Comparison of ENCODE assay signal across 8 cellular contexts in genomic region chr1:167221804-167222610, GRCh38. TPM values are rescaled to one million over a fixed set of nuclear protein-coding genes. Genes with fewer than 3 reads are reported as not detected.
DNase-seq lines count a peak whose midpoint lies in the region; ATAC-seq and TF ChIP-seq lines count a peak whose summit lies in the region.

No MANE protein-coding gene starts in this region.

- H3K4me2 ChIP-seq in fibroblast of lung (ENCODE audit: extremely low read depth, insufficient read depth, low read length): peak overlapping the region; percentile 97

- intact Hi-C loops in natural killer cell (cut with micrococcal nuclease): loop anchor here (2.0 to 5.0 kb wide), 5 partner anchors 155 to 345 kb away; partner anchors contain the start of genes CD247 and TADA1

- TF ChIP-seq CTCF in Peyer's patch (IDR thresholded peaks at IDR 0.05) (no peak), fibroblast of lung (conservative IDR thresholded peaks at IDR 0.05 in 1 of 2, IDR thresholded peaks at IDR 0.05 in 1 of 2; ENCODE audit: low read depth in 1 of 2, low read length in 2 of 2) (no peak), natural killer cell (IDR thresholded peaks at IDR 0.05) (no peak)

- peak overlapping the region; percentile 97 for H3K27ac Mint-ChIP-seq in natural killer cell

- H3K9me3 Mint-ChIP-seq in natural killer cell: no peaks in the 10 kb centered on the region

- H3K36me3 ChIP-seq in HUES64 (ENCODE audit: insufficient read depth, low read length) (no peaks in the 10 kb centered on the region), Peyer's patch (no peaks in the 10 kb centered on the region), fibroblast of lung (ENCODE audit: control insufficient read depth, insufficient read depth, low read length) (no peaks in the 10 kb centered on the region)

- peaks cover 46 to 48% of the 10 kb centered on the region in 2 donors for H3K4me1 Mint-ChIP-seq in natural killer cell

- no peaks in the 10 kb centered on the region for H3K36me3 Mint-ChIP-seq in natural killer cell

- peak overlapping the region; percentile 94 for H2AFZ ChIP-seq in fibroblast of lung (ENCODE audit: low read length)

- under 1% methylated on average over 39 of the region's 46 CpGs for WGBS in HUES64

- H3K4me3 ChIP-seq in HUES64 (ENCODE audit: low read length): peak overlapping the region; percentile 87
- H3K4me3 ChIP-seq in Peyer's patch: peak overlapping the region; percentile 74 to 88 (median 85)
- H3K4me3 ChIP-seq in fibroblast of lung (replicated peaks in 1 of 4; ENCODE audit: control extremely low read depth in 1 of 4, insufficient read depth in 1 of 4, low read depth in 3 of 4, low read length in 4 of 4): peak overlapping the region; percentile 59 to 68 (median 66)

- peak; percentile 58 for ATAC-seq in GM21447 (IDR thresholded peaks at IDR 0.05; ENCODE audit: unreplicated experiment)
- peak; percentile 34 to 46 (median 42) for ATAC-seq in natural killer cell

- DNase-seq in DMS114 treated with DMSO at 0.1 percent for 48 hours (lab: John Stamatoyannopoulos, UW; ENCODE audit: unreplicated experiment): peak; percentile 54
- peak; percentile 80 to 92 (median 84) for DNase-seq in Peyer's patch
- DNase-seq in activated T-helper 1 cell treated with Interleukin-2 at 50 U/mL for 16 hours (ENCODE audit: low read depth): peak; percentile 45
- peak; percentile 66 to 90 for DNase-seq in fibroblast of lung (ENCODE audit: low read depth in 2 of 2)
- DNase-seq in natural killer cell: peak; percentile 60
- DNase-seq in stimulated activated naive CD4-positive, alpha-beta T cell (lab: John Stamatoyannopoulos, UW): peak; percentile 46 to 68 (median 57)

- H3K4me1 ChIP-seq in HUES64 (ENCODE audit: insufficient read depth, low read length) (peaks cover 53% of the 10 kb centered on the region), Peyer's patch (peaks cover 0 to 26% (median 6%) of the 10 kb centered on the region in 4 donors), fibroblast of lung (ENCODE audit: control insufficient read depth, extremely low read depth, insufficient read depth, low read length) (peaks cover 2% of the 10 kb centered on the region)

- peaks cover 24% of the 10 kb centered on the region for H3K79me2 ChIP-seq in fibroblast of lung (ENCODE audit: control insufficient read depth, insufficient read depth, low read length)

- TF ChIP-seq POLR2A in Peyer's patch (IDR thresholded peaks at IDR 0.05): peak; percentile 83 to 95

- H3K27me3 ChIP-seq in HUES64 (ENCODE audit: insufficient read depth, low read length) (no peaks in the 10 kb centered on the region), Peyer's patch (no peaks in the 10 kb centered on the region), fibroblast of lung (ENCODE audit: control insufficient read depth, insufficient read depth, low read length) (no peaks in the 10 kb centered on the region)

- H3K9ac ChIP-seq in HUES64 (ENCODE audit: low read depth, low read length) (peak overlapping the region; percentile 82), fibroblast of lung (ENCODE audit: insufficient read depth, low read length) (peak overlapping the region; percentile 57)

- peak overlapping the region; percentile 94 for H3K4me3 Mint-ChIP-seq in natural killer cell

- H4K20me1 ChIP-seq in fibroblast of lung (ENCODE audit: control insufficient read depth, extremely low read depth, insufficient read depth, low read length): no peaks in the 10 kb centered on the region

- H3K27ac ChIP-seq in HUES64 (ENCODE audit: low read depth, low read length) (peak overlapping the region; percentile 100), Peyer's patch (peak overlapping the region; percentile 95 to 99 (median 97)), fibroblast of lung (ENCODE audit: insufficient read depth, low read length) (peak overlapping the region; percentile 55)

- no peaks in the 10 kb centered on the region for H3K27me3 Mint-ChIP-seq in natural killer cell (ENCODE audit: low read depth in 2 of 2)

- H3K9me3 ChIP-seq in HUES64 (ENCODE audit: insufficient read depth, low read depth, low read length) (no peaks in the 10 kb centered on the region), Peyer's patch (no peaks in the 10 kb centered on the region), fibroblast of lung (ENCODE audit: control insufficient read depth, insufficient read depth, low read depth, low read length) (no peaks in the 10 kb centered on the region)

RNA-seq across cellular contexts. Expression of gene POU2F1, which starts 1.3 kb away (rescaled TPM):
- 13.2 TPM for polyA plus RNA-seq in HUES64 (2013, experiment 1 of 2)
- polyA plus RNA-seq in HUES64 (2013, experiment 2 of 2): 14.4 TPM
- 10 to 100 TPM; 11.5 to 23.1 (median 17.0) TPM for total RNA-seq in Peyer's patch
- 3.6 and 4.3 TPM in 2 replicates for total RNA-seq in fibroblast of lung
- polyA plus RNA-seq in fibroblast of lung: 3.3 and 3.5 TPM in 2 replicates
- 1.0 and 1.8 TPM in 2 replicates for polyA plus RNA-seq in fibroblast of lung (2012)
- polyA minus RNA-seq in fibroblast of lung (ENCODE audit: low replicate concordance): 6.7 and 7.1 TPM in 2 replicates
- total RNA-seq in natural killer cell: 10 to 100 TPM; 39.8 to 44.6 (median 40.9) TPM

Comparison
In these comparisons a context has a peak if more than half of its experiments do, and no peak if none do; other contexts are left out.
1. Peak in every context shown above with its lines: DNase-seq, ATAC-seq, H3K4me3 ChIP-seq and H3K27ac ChIP-seq.